Comparison of ENCODE assay signal across 10 cellular contexts in the genomic region with DNA sequence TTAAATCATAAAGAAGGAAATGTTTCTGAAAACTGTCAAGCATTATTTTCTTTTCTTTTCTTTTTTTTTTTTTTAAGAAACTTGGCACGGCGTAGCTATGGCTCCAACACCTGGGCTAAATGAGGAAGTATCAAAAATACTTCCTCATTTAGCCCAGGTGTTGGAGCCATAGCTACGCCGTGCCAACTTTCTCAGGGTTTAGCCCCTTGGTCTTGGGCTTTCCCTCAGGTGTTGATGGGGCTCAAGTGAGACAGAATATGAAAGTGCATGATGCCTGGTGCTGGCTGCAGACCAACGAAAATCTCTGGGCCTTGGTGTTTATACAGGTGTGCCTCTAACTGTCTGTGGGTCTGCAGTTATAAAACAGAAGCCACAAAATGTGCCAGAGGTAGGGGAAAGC.
A peak's percentile ranks its signal among the peaks of the same experiment; 100 is the strongest.
DNase-seq lines count a peak whose midpoint lies in the region; ATAC-seq, FAIRE-seq and TF ChIP-seq lines count a peak whose summit lies in the region.
"Had no signal": no experiment of that assay in that cellular context is flagged by ENCODE, and none has a peak within 500 bp of the region (broad histone marks: within the 10 kb centered on the region; RNA-seq: fewer than 3 reads in every experiment).

No MANE protein-coding gene starts in this region.

- H3K9ac ChIP-seq in keratinocyte (ENCODE audit: control insufficient read depth, extremely low read depth, insufficient read depth, low read length): no peak overlapping the region

- H3K9me3 ChIP-seq in keratinocyte (ENCODE audit: control insufficient read depth, low read depth, low read length) (no peaks in the 10 kb centered on the region), PC-9 (ENCODE audit: insufficient read depth, low read depth) (no peaks in the 10 kb centered on the region)
- H3K9me3 ChIP-seq: thoracic aorta had no signal

- H3K36me3 Mint-ChIP-seq in IgD-negative memory B cell: no peaks in the 10 kb centered on the region

- no peak overlapping the region for H3K27ac ChIP-seq in keratinocyte (ENCODE audit: control insufficient read depth, insufficient read depth, low read length)
- H3K27ac ChIP-seq in PC-9: no peak overlapping the region
- H3K27ac ChIP-seq: thoracic aorta had no signal

- H3K4me1 ChIP-seq in keratinocyte (ENCODE audit: control insufficient read depth, extremely low read depth, insufficient read depth, low read length): no peaks in the 10 kb centered on the region
- no peaks in the 10 kb centered on the region for H3K4me1 ChIP-seq in PC-9 (replicated peaks; ENCODE audit: insufficient read depth)

- H3K4me1 Mint-ChIP-seq in IgD-negative memory B cell: peaks cover 33 to 53% (median 49%) of the 10 kb centered on the region in 3 donors

- no peaks in the 10 kb centered on the region for H3K9me3 Mint-ChIP-seq in IgD-negative memory B cell

- H3K4me3 ChIP-seq in keratinocyte (ENCODE audit: control insufficient read depth in 2 of 3, extremely low read depth in 1 of 3, insufficient read depth in 2 of 3, low read depth in 1 of 3, low read length in 3 of 3) (no peak overlapping the region), PC-9 (no peak overlapping the region)
- H3K4me3 ChIP-seq: thoracic aorta had no signal

- POLR2A ChIA-PET in PC-9 (lab: Charles Lee; ENCODE audit: unreplicated experiment): no interaction called here

- H3K4me2 ChIP-seq in keratinocyte (ENCODE audit: control insufficient read depth, extremely low read depth, insufficient read depth, low read depth, low read length) (no peak overlapping the region), PC-9 (no peak overlapping the region)

- H4K20me1 ChIP-seq in keratinocyte (ENCODE audit: control insufficient read depth, extremely low read depth, insufficient read depth, low read length) (no peaks in the 10 kb centered on the region), PC-9 (ENCODE audit: insufficient read depth) (no peaks in the 10 kb centered on the region)

- no peaks in the 10 kb centered on the region for H3K9me1 ChIP-seq in keratinocyte (ENCODE audit: control insufficient read depth, extremely low read depth, insufficient read depth, low read length)

- CTCF ChIA-PET in PC-9 (lab: Charles Lee): no interaction called here

- FAIRE-seq in keratinocyte (lab: Jason Lieb, UNC): no peak

- dilution Hi-C loops in keratinocyte (cut with MboI; ENCODE audit: extremely low pct_ligation_motif_present, low sequenced_read_pairs): no loop called here

- H2AFZ ChIP-seq in keratinocyte (ENCODE audit: control insufficient read depth, low read length) (peak overlapping the region; percentile 37), PC-9 (no peak overlapping the region)

- no peaks in the 10 kb centered on the region for H3K9me2 ChIP-seq in PC-9 (ENCODE audit: insufficient read depth)

- ATAC-seq in GM18868 (IDR thresholded peaks at IDR 0.05; ENCODE audit: unreplicated experiment): peak; percentile 76
- ATAC-seq in HG02610 (IDR thresholded peaks at IDR 0.05; ENCODE audit: unreplicated experiment): peak; percentile 60
- ATAC-seq: activated T-cell treated with anti-CD3 and anti-CD28 coated beads, Interleukin-2, amount 50 U/mL, for 4 hours had no signal

- H3F3A ChIP-seq in PC-9 (ENCODE audit: insufficient read depth, low read depth): no peaks in the 10 kb centered on the region

- H3K27me3 ChIP-seq in keratinocyte (ENCODE audit: control insufficient read depth, extremely low read depth, insufficient read depth, low read length) (no peaks in the 10 kb centered on the region), PC-9 (ENCODE audit: insufficient read depth, low read depth) (no peaks in the 10 kb centered on the region)

- BruUV-seq in PC-9 (replicated peaks; lab: Mats Ljungman, UMichigan): no TSS peak

- intact Hi-C loops in PC-9 (cut with micrococcal nuclease; ENCODE audit: unreplicated experiment): no loop called here

- no peak for DNase-seq in keratinocyte (ENCODE audit: low read depth, low spot score)
- no peak for DNase-seq in PC-9
- no peak for DNase-seq in amniotic stem cell (lab: John Stamatoyannopoulos, UW)
- DNase-seq in HT-29 (ENCODE audit: low spot score): no peak
- DNase-seq in NCI-H146 treated with DMSO at 0.1 percent for 48 hours (lab: John Stamatoyannopoulos, UW; ENCODE audit: unreplicated experiment): no peak
- DNase-seq: activated T-cell treated with anti-CD3 and anti-CD28 coated beads, Interleukin-2, amount 50 U/mL, for 4 hours had no signal

- H3K79me2 ChIP-seq in keratinocyte (ENCODE audit: control insufficient read depth, insufficient read depth, low read length) (no peaks in the 10 kb centered on the region), PC-9 (ENCODE audit: low read depth) (no peaks in the 10 kb centered on the region)

- H3K36me3 ChIP-seq in keratinocyte (ENCODE audit: control insufficient read depth in 2 of 2, extremely low read depth in 1 of 2, insufficient read depth in 2 of 2, low read length in 2 of 2): no peaks in the 10 kb centered on the region
- H3K36me3 ChIP-seq in PC-9 (ENCODE audit: low read depth): no peaks in the 10 kb centered on the region
- H3K36me3 ChIP-seq: thoracic aorta had no signal

- peaks cover 1% of the 10 kb centered on the region for H3K27me3 Mint-ChIP-seq in IgD-negative memory B cell

- H3K27ac Mint-ChIP-seq in IgD-negative memory B cell: peak overlapping the region; percentile 95 to 99 (median 99)

- TF ChIP-seq CTCF in keratinocyte (optimal IDR thresholded peaks at IDR 0.05 in 1 of 3, IDR thresholded peaks at IDR 0.05 in 1 of 3, conservative IDR thresholded peaks at IDR 0.05 in 1 of 3; ENCODE audit: extremely low read depth in 1 of 3, insufficient read depth in 2 of 3, low read length in 3 of 3): no peak
- no peak for TF ChIP-seq CTCF in PC-9 (conservative IDR thresholded peaks at IDR 0.05)

- peak overlapping the region; percentile 72 to 84 (median 78) for H3K4me3 Mint-ChIP-seq in IgD-negative memory B cell
- H3K4me3 Mint-ChIP-seq: activated T-cell treated with anti-CD3 and anti-CD28 coated beads, Interleukin-2, amount 50 U/mL, for 4 hours had no signal
